12 cellular contexts compared by ENCODE assay signal in the genomic region with DNA sequence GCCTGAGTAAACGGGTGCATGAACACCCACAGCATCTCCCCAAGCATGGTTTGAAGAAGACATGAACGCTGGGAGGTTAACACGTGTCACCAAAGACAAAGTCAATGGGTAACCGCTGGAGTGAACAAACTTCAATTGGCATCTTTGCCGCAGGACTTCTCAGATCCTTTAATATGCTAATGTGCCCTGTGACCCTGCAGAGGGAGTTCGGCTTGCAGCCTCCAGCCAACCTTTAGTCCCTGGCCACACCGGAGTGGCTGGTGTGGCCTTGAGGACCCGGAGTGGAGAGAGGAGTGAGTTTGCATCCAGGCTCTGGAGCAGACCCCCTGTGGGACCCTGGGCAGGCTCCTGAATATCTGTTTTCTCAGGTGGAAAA. TPM values are rescaled to one million over a fixed set of nuclear protein-coding genes. Genes with fewer than 3 reads are reported as not detected.
"Had no signal": no experiment of that assay in that cellular context is flagged by ENCODE, and none has a peak within 500 bp of the region (broad histone marks: within the 10 kb centered on the region; RNA-seq: fewer than 3 reads in every experiment).

No MANE protein-coding gene starts in this region.

- H3K27me3 ChIP-seq: gastrocnemius medialis, right atrium auricular region, transverse colon had no signal

- H3K36me3 ChIP-seq: gastrocnemius medialis, right atrium auricular region, transverse colon had no signal

- H3K27ac ChIP-seq: coronary artery, right atrium auricular region, transverse colon had no signal

- H3K9me3 ChIP-seq: gastrocnemius medialis, right atrium auricular region, transverse colon had no signal

- ATAC-seq: gastrocnemius medialis, T-helper 17 cell had no signal

- H3K4me3 ChIP-seq: coronary artery, gastrocnemius medialis, lung, right atrium auricular region, smooth muscle cell, transverse colon had no signal

- H3K4me2 ChIP-seq: smooth muscle cell had no signal

- DNase-seq: activated CD4-positive, alpha-beta T cell treated with anti-CD3 and anti-CD28 coated beads, Interleukin-2, amount 10 ng/mL, durations not matched to agents 7 days and 5 days; activated CD4-positive, CD25-positive, alpha-beta regulatory T cell; activated CD8-positive, alpha-beta memory T cell treated with anti-CD3 and anti-CD28 coated beads for 24 hours; activated naive CD4-positive, alpha-beta T cell treated with anti-CD3 and anti-CD28 coated beads for 36 hours; effector memory CD4-positive, alpha-beta T cell; gastrocnemius medialis; T-helper 17 cell; transverse colon had no signal

RNA-seq across cellular contexts. Expression of a gene that starts 57.0 kb away (rescaled TPM):
- total RNA-seq: activated CD4-positive, alpha-beta T cell treated with anti-CD3 and anti-CD28 coated beads, Interleukin-2, amount 10 ng/mL, durations not matched to agents 7 days and 5 days; gastrocnemius medialis; T-helper 17 cell had no signal
